Comparison of ENCODE assay signal across 8 cellular contexts in genomic region chr15:59169337-59169736, GRCh38. TPM values are rescaled to one million over a fixed set of nuclear protein-coding genes. Genes with fewer than 3 reads are reported as not detected.
DNase-seq lines count a peak whose midpoint lies in the region; ATAC-seq and TF ChIP-seq lines count a peak whose summit lies in the region.

No MANE protein-coding gene starts in this region.

- H3K4me3 ChIP-seq in SJSA1 (no peak overlapping the region), esophagus squamous epithelium (no peak overlapping the region)
- H3K4me3 ChIP-seq in effector memory CD4-positive, alpha-beta T cell (ENCODE audit: insufficient read depth, low read depth, low read length, poor library complexity, severe bottlenecking) = no peak overlapping the region

- no peak for TF ChIP-seq CTCF in esophagus squamous epithelium (IDR thresholded peaks at IDR 0.05)

- H3K4me1 ChIP-seq in SJSA1 (replicated peaks) (peaks cover 36% of the 10 kb centered on the region), esophagus squamous epithelium (peaks cover 30 to 71% (median 33%) of the 10 kb centered on the region in 3 donors)
- no peaks in the 10 kb centered on the region for H3K4me1 ChIP-seq in effector memory CD4-positive, alpha-beta T cell (ENCODE audit: control insufficient read depth, insufficient read depth, low read length, poor library complexity, severe bottlenecking)

- TF ChIP-seq POLR2A in esophagus squamous epithelium (IDR thresholded peaks at IDR 0.05) = no peak

- H3K36me3 ChIP-seq in SJSA1 = peaks cover 60% of the 10 kb centered on the region
- H3K36me3 ChIP-seq in esophagus squamous epithelium = peaks cover 0 to 14% (median 0%) of the 10 kb centered on the region in 3 donors
- no peaks in the 10 kb centered on the region for H3K36me3 ChIP-seq in effector memory CD4-positive, alpha-beta T cell (ENCODE audit: control insufficient read depth, insufficient read depth, low read length)

- intact Hi-C loops in esophagus squamous epithelium (cut with DNase I) (no loop called here), sciatic nerve (cut with DNase I) (no loop called here)

- ATAC-seq in sciatic nerve (peak; percentile 77), GM19467 (IDR thresholded peaks at IDR 0.05; ENCODE audit: unreplicated experiment) (no peak), GM21717 (IDR thresholded peaks at IDR 0.05; ENCODE audit: unreplicated experiment) (no peak), HG02642 (IDR thresholded peaks at IDR 0.05; ENCODE audit: poor library complexity, unreplicated experiment) (no peak)

- H3K27ac ChIP-seq in SJSA1 (peak overlapping the region; percentile 76), esophagus squamous epithelium (peak overlapping the region; percentile 78 to 89 (median 84))
- H3K27ac ChIP-seq in effector memory CD4-positive, alpha-beta T cell (ENCODE audit: insufficient read depth, low read length, poor library complexity, severe bottlenecking) = no peak overlapping the region

- H3K27me3 ChIP-seq in SJSA1 (replicated peaks) (no peaks in the 10 kb centered on the region), esophagus squamous epithelium (no peaks in the 10 kb centered on the region)
- H3K27me3 ChIP-seq in effector memory CD4-positive, alpha-beta T cell (replicated peaks; ENCODE audit: control insufficient read depth, insufficient read depth, low read length, poor library complexity, severe bottlenecking) = no peaks in the 10 kb centered on the region

- WGBS in esophagus squamous epithelium, 2 donors = 51 to 62% methylated on average over 3 of the region's 3 CpGs

- H3K9me3 ChIP-seq in SJSA1 (replicated peaks) (no peaks in the 10 kb centered on the region), esophagus squamous epithelium (no peaks in the 10 kb centered on the region)
- no peaks in the 10 kb centered on the region for H3K9me3 ChIP-seq in effector memory CD4-positive, alpha-beta T cell (ENCODE audit: control insufficient read depth, low read length)

- peak; percentile 79 for DNase-seq in EL
- DNase-seq in SJSA1 (ENCODE audit: low read depth in 1 of 2, low spot score in 2 of 2) = peak in 1 of 2 experiments; percentile 46
- no peak for DNase-seq in esophagus squamous epithelium (lab: John Stamatoyannopoulos, UW)
- no peak for DNase-seq in sciatic nerve (ENCODE audit: low spot score)
- no peak for DNase-seq in effector memory CD4-positive, alpha-beta T cell

RNA-seq across cellular contexts. Expression of gene LDHAL6B, which starts 37.3 kb away (rescaled TPM):
- not detected in 2 replicates for total RNA-seq in SJSA1 (2014; rRNA removed; shearing (Covaris generic))
- total RNA-seq in esophagus squamous epithelium (not detected), sciatic nerve (not detected)
